Comparison of ENCODE assay signal across 2 cellular contexts in the genomic region with DNA sequence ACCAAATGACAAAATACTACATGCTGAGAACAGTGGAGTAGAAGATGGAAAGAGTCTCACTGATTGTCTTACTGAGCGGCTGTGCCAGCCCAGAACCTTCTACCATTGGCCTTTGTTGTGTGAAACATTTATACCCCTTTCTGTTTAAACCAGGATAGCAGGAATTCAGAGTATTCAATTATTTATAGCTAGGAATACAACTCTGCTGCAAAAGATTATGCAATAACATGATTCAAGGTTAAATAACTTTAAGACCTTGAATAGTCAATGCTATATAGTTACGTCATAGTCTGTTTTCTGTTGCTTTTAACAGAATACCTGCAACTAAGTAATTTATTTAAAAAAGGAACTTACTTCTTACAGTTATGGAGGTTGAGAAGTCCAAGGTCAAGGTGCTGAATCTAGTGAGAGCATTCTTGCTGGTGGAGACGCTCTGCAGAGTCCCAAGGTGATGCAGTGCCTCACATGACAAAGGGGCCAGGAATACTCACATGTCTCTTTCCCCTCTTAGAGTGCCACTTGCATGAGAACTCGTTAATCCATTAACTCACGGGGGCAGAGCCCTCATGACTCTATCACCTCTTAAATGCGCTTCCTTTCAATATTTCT.
TF ChIP-seq lines count a peak whose summit lies in the region.

No MANE protein-coding gene starts in this region.

TF ChIP-seq in SK-N-SH, 30 proteins besides CTCF, POLR2A, EP300 and RAD21 (continued from another document):
- peak; percentile 62; the same call in 1 of the 2 replicates for TF ChIP-seq REST (IDR thresholded peaks at IDR 0.05; ENCODE audit: low read depth, low read length)

TF ChIP-seq in SK-N-SH treated with all-trans-retinoic acid at 6 μM for 48 hours, 23 proteins besides CTCF, POLR2A, EP300 and RAD21 (continued from another document):
- TF ChIP-seq CREB5 (CRISPR knock-in tag; IDR thresholded peaks at IDR 0.05; ENCODE audit: low read depth) (no peak), PATZ1 (CRISPR knock-in tag; IDR thresholded peaks at IDR 0.05; ENCODE audit: borderline replicate concordance) (no peak), CSDC2 (CRISPR knock-in tag; IDR thresholded peaks at IDR 0.05) (no peak), SNAI2 (CRISPR knock-in tag; IDR thresholded peaks at IDR 0.05) (no peak), BACH2 (CRISPR knock-in tag; IDR thresholded peaks at IDR 0.05; ENCODE audit: borderline replicate concordance) (no peak), TCF4 (CRISPR knock-in tag; IDR thresholded peaks at IDR 0.05; ENCODE audit: borderline replicate concordance) (no peak), ZNF8 (CRISPR knock-in tag; IDR thresholded peaks at IDR 0.05) (no peak), ZC3H10 (CRISPR knock-in tag; IDR thresholded peaks at IDR 0.05) (no peak), ARNTL (CRISPR knock-in tag; IDR thresholded peaks at IDR 0.05; ENCODE audit: borderline replicate concordance, low read depth) (no peak), RARB (CRISPR knock-in tag; IDR thresholded peaks at IDR 0.05) (no peak)
